1 cellular context compared by ENCODE assay signal in the genomic region with DNA sequence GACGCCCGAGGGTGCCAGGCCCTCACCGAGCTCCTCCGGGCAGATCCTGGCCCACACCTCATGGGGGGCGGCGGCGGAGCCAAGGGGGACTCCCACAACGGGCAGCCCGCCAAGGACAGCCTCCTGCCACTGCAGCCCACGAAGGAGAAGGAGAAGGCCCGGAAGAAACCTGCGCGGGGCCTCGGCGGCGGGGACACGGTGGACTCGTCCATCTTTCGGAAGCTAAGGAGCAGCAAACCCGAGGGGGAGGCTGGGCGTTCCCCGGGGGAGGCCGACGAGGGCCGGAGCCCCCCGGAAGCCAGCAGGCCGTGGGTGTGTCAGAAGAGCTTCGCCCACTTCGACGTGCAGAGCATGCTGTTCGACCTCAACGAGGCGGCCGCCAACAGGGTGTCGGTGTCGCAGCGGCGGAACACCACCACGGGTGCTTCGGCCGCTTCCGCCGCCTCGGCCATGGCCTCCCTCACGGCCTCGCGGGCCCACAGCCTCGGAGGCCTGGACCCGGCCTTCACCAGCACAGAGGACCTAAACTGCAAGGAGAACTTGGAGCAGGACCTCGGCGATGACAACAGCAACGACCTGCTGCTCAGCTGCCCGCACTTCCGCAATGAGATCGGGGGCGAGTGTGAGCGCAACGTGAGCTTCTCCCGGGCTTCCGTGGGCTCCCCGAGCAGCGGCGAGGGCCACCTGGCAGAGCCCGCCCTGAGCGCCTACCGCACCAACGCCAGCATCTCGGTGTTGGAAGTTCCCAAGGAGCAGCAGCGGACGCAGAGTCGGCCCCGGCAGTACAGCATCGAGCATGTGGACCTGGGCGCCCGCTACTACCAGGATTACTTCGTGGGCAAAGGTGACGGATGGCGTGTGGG.
TF ChIP-seq lines count a peak whose summit lies in the region.

No MANE protein-coding gene starts in this region.

TF ChIP-seq in GM12878, 131 proteins besides CTCF, POLR2A, EP300 and RAD21:
- TF ChIP-seq FOXK2 (IDR thresholded peaks at IDR 0.05) (no peak), MYB (IDR thresholded peaks at IDR 0.05; ENCODE audit: borderline replicate concordance, low read depth, low read length) (no peak), BCL11A (IDR thresholded peaks at IDR 0.05; ENCODE audit: low read depth, low read length) (no peak), KAT2A (conservative IDR thresholded peaks at IDR 0.05; ENCODE audit: control insufficient read depth, low read depth, low read length) (no peak), EGR1 (IDR thresholded peaks at IDR 0.05; ENCODE audit: borderline replicate concordance in 1 of 2, low read depth in 2 of 2, low read length in 2 of 2) (no peak), NBN (IDR thresholded peaks at IDR 0.05) (no peak), DPF2 (IDR thresholded peaks at IDR 0.05) (no peak)
- TF ChIP-seq, protein P1, sequence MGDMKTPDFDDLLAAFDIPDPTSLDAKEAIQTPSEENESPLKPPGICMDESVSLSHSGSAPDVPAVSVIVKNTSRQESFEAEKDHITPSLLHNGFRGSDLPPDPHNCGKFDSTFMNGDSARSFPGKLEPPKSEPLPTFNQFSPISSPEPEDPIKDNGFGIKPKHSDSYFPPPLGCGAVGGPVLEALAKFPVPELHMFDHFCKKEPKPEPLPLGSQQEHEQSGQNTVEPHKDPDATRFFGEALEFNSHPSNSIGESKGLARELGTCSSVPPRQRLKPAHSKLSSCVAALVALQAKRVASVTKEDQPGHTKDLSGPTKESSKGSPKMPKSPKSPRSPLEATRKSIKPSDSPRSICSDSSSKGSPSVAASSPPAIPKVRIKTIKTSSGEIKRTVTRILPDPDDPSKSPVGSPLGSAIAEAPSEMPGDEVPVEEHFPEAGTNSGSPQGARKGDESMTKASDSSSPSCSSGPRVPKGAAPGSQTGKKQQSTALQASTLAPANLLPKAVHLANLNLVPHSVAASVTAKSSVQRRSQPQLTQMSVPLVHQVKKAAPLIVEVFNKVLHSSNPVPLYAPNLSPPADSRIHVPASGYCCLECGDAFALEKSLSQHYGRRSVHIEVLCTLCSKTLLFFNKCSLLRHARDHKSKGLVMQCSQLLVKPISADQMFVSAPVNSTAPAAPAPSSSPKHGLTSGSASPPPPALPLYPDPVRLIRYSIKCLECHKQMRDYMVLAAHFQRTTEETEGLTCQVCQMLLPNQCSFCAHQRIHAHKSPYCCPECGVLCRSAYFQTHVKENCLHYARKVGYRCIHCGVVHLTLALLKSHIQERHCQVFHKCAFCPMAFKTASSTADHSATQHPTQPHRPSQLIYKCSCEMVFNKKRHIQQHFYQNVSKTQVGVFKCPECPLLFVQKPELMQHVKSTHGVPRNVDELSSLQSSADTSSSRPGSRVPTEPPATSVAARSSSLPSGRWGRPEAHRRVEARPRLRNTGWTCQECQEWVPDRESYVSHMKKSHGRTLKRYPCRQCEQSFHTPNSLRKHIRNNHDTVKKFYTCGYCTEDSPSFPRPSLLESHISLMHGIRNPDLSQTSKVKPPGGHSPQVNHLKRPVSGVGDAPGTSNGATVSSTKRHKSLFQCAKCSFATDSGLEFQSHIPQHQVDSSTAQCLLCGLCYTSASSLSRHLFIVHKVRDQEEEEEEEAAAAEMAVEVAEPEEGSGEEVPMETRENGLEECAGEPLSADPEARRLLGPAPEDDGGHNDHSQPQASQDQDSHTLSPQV (IDR thresholded peaks at IDR 0.05), result no peak
